ENCODE assay signal across 8 cellular contexts in the genomic region with DNA sequence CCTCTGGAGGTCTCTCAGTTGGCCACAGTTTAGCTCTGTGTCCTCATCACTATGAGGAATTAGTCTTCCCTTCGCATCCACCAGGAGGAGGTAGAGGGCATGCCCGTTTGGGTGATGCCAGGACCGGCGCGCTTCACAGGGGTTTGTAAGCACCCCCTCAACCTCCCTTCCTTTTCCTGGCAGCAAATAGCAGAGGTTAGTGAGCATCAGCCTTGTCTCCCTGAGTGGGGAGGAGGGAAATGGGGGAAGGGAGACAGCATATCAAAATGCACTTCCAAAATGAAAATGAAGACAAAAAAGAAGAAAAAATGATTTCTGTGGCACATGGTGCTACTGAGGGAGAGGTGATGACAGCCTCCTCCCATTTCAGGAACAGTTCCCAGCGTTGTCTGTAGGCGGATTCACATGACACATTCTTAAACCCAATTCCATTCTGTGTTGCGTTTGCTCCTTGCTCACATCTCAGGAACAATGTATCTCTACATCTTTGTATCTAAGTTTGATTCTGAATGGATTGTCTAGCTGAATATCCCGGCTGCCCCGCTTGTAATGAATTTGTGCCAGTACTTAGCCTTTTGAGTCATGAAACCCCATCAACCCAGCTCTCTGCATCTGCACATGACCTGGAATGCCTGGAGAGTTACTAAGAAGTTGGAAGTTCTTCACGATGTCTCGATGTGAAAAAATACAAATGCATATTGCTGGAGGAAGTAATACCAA. TPM values are rescaled to one million over a fixed set of nuclear protein-coding genes. Genes with fewer than 3 reads are reported as not detected.
DNase-seq lines count a peak whose midpoint lies in the region; ATAC-seq and TF ChIP-seq lines count a peak whose summit lies in the region.

No MANE protein-coding gene starts in this region.

- peaks cover 39% of the 10 kb centered on the region for H3F3A ChIP-seq in GM23248 (ENCODE audit: insufficient read depth)

- peak overlapping the region; percentile 92 for H3K4me2 ChIP-seq in GM23248 (ENCODE audit: unreplicated experiment)

- H3K9me2 ChIP-seq in GM23248 (ENCODE audit: insufficient read depth) = no peaks in the 10 kb centered on the region

- peak overlapping the region; percentile 69 for H2AFZ ChIP-seq in GM23248

- ATAC-seq in lung (ENCODE audit: insufficient read depth, low FRiP score) = peak; percentile 69
- ATAC-seq in HG03280 (IDR thresholded peaks at IDR 0.05; ENCODE audit: unreplicated experiment) = no peak

- H3K4me1 ChIP-seq in GM23248 (ENCODE audit: insufficient read depth) (peaks cover 40% of the 10 kb centered on the region), lung (ENCODE audit: control insufficient read depth in 2 of 2, insufficient read depth in 2 of 2, low read length in 2 of 2) (peaks cover 0 to 3% of the 10 kb centered on the region in 2 donors)

- H3K27ac ChIP-seq in GM23248 (peak overlapping the region; percentile 77), lung (ENCODE audit: low read depth in 1 of 2, low read length in 1 of 2) (peak overlapping the region in 1 of 2 donors; percentile 10)

- H3K4me3 ChIP-seq in AG10803 (ENCODE audit: low read length) (peak overlapping the region; percentile 60), GM23248 (peak overlapping the region; percentile 72), lung (no peak overlapping the region)

- H3K9me3 ChIP-seq in GM23248 (ENCODE audit: low read depth) = no peaks in the 10 kb centered on the region
- no peaks in the 10 kb centered on the region for H3K9me3 ChIP-seq in lung (ENCODE audit: control insufficient read depth in 2 of 2, insufficient read depth in 1 of 2, low read length in 1 of 2)

- peak overlapping the region; percentile 56 for H3K9ac ChIP-seq in GM23248

- TF ChIP-seq CTCF in AG10803 (conservative IDR thresholded peaks at IDR 0.05; ENCODE audit: low read length) = peak; percentile 89
- peak; percentile 58 for TF ChIP-seq CTCF in lung (IDR thresholded peaks at IDR 0.05; ENCODE audit: control extremely low read depth, extremely low read depth)

- DNase-seq in AG10803 (ENCODE audit: low read depth) = peak; percentile 89
- peak; percentile 95 for DNase-seq in GM23248
- peak; percentile 74 for DNase-seq in NCI-H69 (lab: John Stamatoyannopoulos, UW)
- DNase-seq in activated CD4-positive, alpha-beta T cell treated with anti-CD3 and anti-CD28 coated beads, Interleukin-2, amount 50 U/mL, for 48 hours = peak; percentile 47 to 60
- peak; percentile 74 for DNase-seq in ecto neural progenitor cell (ENCODE audit: low spot score)
- peak; percentile 65 for DNase-seq in lung (ENCODE audit: low spot score)
- peak in 2 of 3 experiments; percentile 22 to 35 for DNase-seq in stimulated activated CD4-positive, alpha-beta T cell treated with anti-CD3 and anti-CD28 coated beads, TNF-alpha, amount 100 ng/mL, for 4 hours (ENCODE audit: low read depth in 3 of 3)

- H4K20me1 ChIP-seq in GM23248 (ENCODE audit: insufficient read depth) = no peaks in the 10 kb centered on the region

- H3K36me3 ChIP-seq in GM23248 (ENCODE audit: low read depth) (no peaks in the 10 kb centered on the region), lung (ENCODE audit: control insufficient read depth in 2 of 2, insufficient read depth in 2 of 2, low read length in 2 of 2) (no peaks in the 10 kb centered on the region)

- in situ Hi-C loops in GM23248 (cut with MboI) = no loop called here

- 1% methylated on average over 12 of the region's 12 CpGs for WGBS in GM23248 (ENCODE audit: low coverage in 1 of 2, low lambda C conversion rate in 2 of 2, missing lambda C conversion rate in 2 of 2), 2 experiments
- 11 to 16% methylated on average over 12 of the region's 12 CpGs for WGBS in lung, 2 donors

- no peaks in the 10 kb centered on the region for H3K79me2 ChIP-seq in GM23248 (ENCODE audit: insufficient read depth)

- H3K27me3 ChIP-seq in GM23248 (replicated peaks; ENCODE audit: insufficient read depth) (no peaks in the 10 kb centered on the region), lung (ENCODE audit: control insufficient read depth, insufficient read depth) (no peaks in the 10 kb centered on the region)

RNA-seq across cellular contexts. Expression of a gene that starts 45.1 kb away (rescaled TPM):
- 5.2 and 7.5 TPM in 2 replicates for total RNA-seq in GM23248 (2014; rRNA removed; shearing (Covaris generic))
- polyA plus RNA-seq in GM23248 (2016; fragmentation: Nextera tagmentation; extraction: Ambion mirVana) (7.9 and 8.8 TPM in 2 replicates), lung (10 to 100 TPM in 1 of 2 donors, 1 to 10 TPM in 1; 4.2 to 11.5 TPM)
- 10 to 100 TPM; 13.8 to 17.9 TPM for total RNA-seq in lung

RNA-seq across cellular contexts. Expression of a gene that starts 56.1 kb away (rescaled TPM):
- total RNA-seq in GM23248 (2014; rRNA removed; shearing (Covaris generic)) = 14.8 and 28.2 TPM in 2 replicates
- 11.8 and 13.2 TPM in 2 replicates for polyA plus RNA-seq in GM23248 (2016; fragmentation: Nextera tagmentation; extraction: Ambion mirVana)
- total RNA-seq in lung = 10 to 100 TPM; 23.7 to 86.2 TPM
- 1 to 10 TPM; 2.7 to 4.6 TPM for polyA plus RNA-seq in lung

Comparison
In these comparisons a context has a peak if more than half of its experiments do, and no peak if none do; other contexts are left out.
1. DNase-seq: peak in every context shown above with its lines; median percentile 95 in GM23248; 89 in AG10803; 74 in NCI-H69; 74 in ecto neural progenitor cell; 65 in lung; 54 in activated CD4-positive, alpha-beta T cell treated with anti-CD3 and anti-CD28 coated beads, Interleukin-2, amount 50 U/mL, for 48 hours; 28 in stimulated activated CD4-positive, alpha-beta T cell treated with anti-CD3 and anti-CD28 coated beads, TNF-alpha, amount 100 ng/mL, for 4 hours.